ENCODE assay signal across 12 cellular contexts in genomic region chr12:110677982-110678381, GRCh38. TPM values are rescaled to one million over a fixed set of nuclear protein-coding genes. Genes with fewer than 3 reads are reported as not detected.
DNase-seq lines count a peak whose midpoint lies in the region; ATAC-seq, FAIRE-seq and TF ChIP-seq lines count a peak whose summit lies in the region.
"Had no signal": no experiment of that assay in that cellular context is flagged by ENCODE, and none has a peak within 500 bp of the region (broad histone marks: within the 10 kb centered on the region; RNA-seq: fewer than 3 reads in every experiment).

No MANE protein-coding gene starts in this region.

- CTCF ChIA-PET in activated CD8-positive, alpha-beta T cell treated with anti-CD3 and anti-CD28 coated beads, Interleukin-2, amount 10 ng/mL, durations not matched to agents 7 days and 5 days (lab: Charles Lee), result interaction anchor here (1.1 to 2.3 kb wide), 4 partner anchors 20 to 76 kb away, joined by 3 to 8 read pairs (median 4); partner anchors contain the start of gene TCTN1
- CTCF ChIA-PET in activated CD4-positive, alpha-beta memory T cell treated with anti-CD3 and anti-CD28 coated beads, Interleukin-2, amount 10 ng/mL, durations not matched to agents 7 days and 5 days (lab: Charles Lee), result interaction anchor here (1.2 to 1.8 kb wide), 2 partner anchors 13 to 20 kb away, joined by 3 to 4 read pairs; no protein-coding TSS in a partner anchor

- ATAC-seq in GM21825 (IDR thresholded peaks at IDR 0.05; ENCODE audit: unreplicated experiment) (peak; percentile 6), HG03280 (IDR thresholded peaks at IDR 0.05; ENCODE audit: unreplicated experiment) (no peak)
- ATAC-seq in activated CD8-positive, alpha-beta T cell treated with anti-CD3 and anti-CD28 coated beads, Interleukin-2, amount 10 ng/mL, durations not matched to agents 7 days and 5 days, result peak; percentile 12

- peak overlapping the region; percentile 42 for H3K4me3 Mint-ChIP-seq in activated CD8-positive, alpha-beta T cell treated with anti-CD3 and anti-CD28 coated beads, Interleukin-2, amount 10 ng/mL, durations not matched to agents 7 days and 5 days
- no peak overlapping the region for H3K4me3 Mint-ChIP-seq in progenitor cell of endocrine pancreas (ENCODE audit: low read depth)
- no peak overlapping the region for H3K4me3 Mint-ChIP-seq in activated CD4-positive, alpha-beta memory T cell treated with anti-CD3 and anti-CD28 coated beads, Interleukin-2, amount 10 ng/mL, durations not matched to agents 7 days and 5 days

- peak overlapping the region; percentile 88 for H3K27ac Mint-ChIP-seq in activated CD8-positive, alpha-beta T cell treated with anti-CD3 and anti-CD28 coated beads, Interleukin-2, amount 10 ng/mL, durations not matched to agents 7 days and 5 days
- peak overlapping the region; percentile 73 for H3K27ac Mint-ChIP-seq in progenitor cell of endocrine pancreas
- no peak overlapping the region for H3K27ac Mint-ChIP-seq in activated CD4-positive, alpha-beta memory T cell treated with anti-CD3 and anti-CD28 coated beads, Interleukin-2, amount 10 ng/mL, durations not matched to agents 7 days and 5 days

- H3K9me3 Mint-ChIP-seq in activated CD8-positive, alpha-beta T cell treated with anti-CD3 and anti-CD28 coated beads, Interleukin-2, amount 10 ng/mL, durations not matched to agents 7 days and 5 days (ENCODE audit: insufficient read depth), result peaks cover 9% of the 10 kb centered on the region
- peaks cover 3% of the 10 kb centered on the region for H3K9me3 Mint-ChIP-seq in progenitor cell of endocrine pancreas (ENCODE audit: low read depth)
- peaks cover 3% of the 10 kb centered on the region for H3K9me3 Mint-ChIP-seq in activated CD4-positive, alpha-beta memory T cell treated with anti-CD3 and anti-CD28 coated beads, Interleukin-2, amount 10 ng/mL, durations not matched to agents 7 days and 5 days

- TF ChIP-seq CTCF in progenitor cell of endocrine pancreas (IDR thresholded peaks at IDR 0.05; ENCODE audit: unreplicated experiment), result no peak

- no peak for TF ChIP-seq POLR2A in GM12892 (IDR thresholded peaks at IDR 0.05; ENCODE audit: low read depth, low read length)

- peaks cover 56% of the 10 kb centered on the region for H3K36me3 Mint-ChIP-seq in activated CD8-positive, alpha-beta T cell treated with anti-CD3 and anti-CD28 coated beads, Interleukin-2, amount 10 ng/mL, durations not matched to agents 7 days and 5 days (ENCODE audit: low read depth)
- H3K36me3 Mint-ChIP-seq in progenitor cell of endocrine pancreas (ENCODE audit: insufficient read depth), result peaks cover 1% of the 10 kb centered on the region
- H3K36me3 Mint-ChIP-seq in activated CD4-positive, alpha-beta memory T cell treated with anti-CD3 and anti-CD28 coated beads, Interleukin-2, amount 10 ng/mL, durations not matched to agents 7 days and 5 days (ENCODE audit: low read depth), result peaks cover 22% of the 10 kb centered on the region

- POLR2A ChIA-PET in activated CD8-positive, alpha-beta T cell treated with anti-CD3 and anti-CD28 coated beads, Interleukin-2, amount 10 ng/mL, durations not matched to agents 7 days and 5 days (lab: Charles Lee), result interaction anchor here (0.8 kb wide), 1 partner anchor 13 kb away, joined by 3 read pairs; no protein-coding TSS in a partner anchor
- POLR2A ChIA-PET in activated CD4-positive, alpha-beta memory T cell treated with anti-CD3 and anti-CD28 coated beads, Interleukin-2, amount 10 ng/mL, durations not matched to agents 7 days and 5 days (lab: Charles Lee), result interaction anchor here (1.3 kb wide), 1 partner anchor 12 kb away, joined by 5 read pairs; no protein-coding TSS in a partner anchor

- DNase-seq in GM12892 (ENCODE audit: insufficient read length) (no peak), progenitor cell of endocrine pancreas (ENCODE audit: low spot score, unreplicated experiment) (no peak), AG08395 (ENCODE audit: low spot score) (no peak)
- DNase-seq in activated CD8-positive, alpha-beta T cell treated with anti-CD3 and anti-CD28 coated beads, Interleukin-2, amount 10 ng/mL, durations not matched to agents 7 days and 5 days, result no peak
- DNase-seq in activated CD4-positive, alpha-beta memory T cell treated with anti-CD3 and anti-CD28 coated beads, Interleukin-2, amount 10 ng/mL, durations not matched to agents 7 days and 5 days, result no peak
- DNase-seq: activated T-cell treated with anti-CD3 and anti-CD28 coated beads, Interleukin-2, amount 50 U/mL, for 72 hours; brain microvascular endothelial cell; NCI-H1105; NCI-H510A; stimulated activated CD4-positive, alpha-beta T cell treated with anti-CD3 and anti-CD28 coated beads, Interleukin-2, amount 100 ng/mL, for 48 hours had no signal

- H3K27me3 Mint-ChIP-seq in activated CD8-positive, alpha-beta T cell treated with anti-CD3 and anti-CD28 coated beads, Interleukin-2, amount 10 ng/mL, durations not matched to agents 7 days and 5 days (ENCODE audit: low read depth), result no peaks in the 10 kb centered on the region
- H3K27me3 Mint-ChIP-seq in progenitor cell of endocrine pancreas, result no peaks in the 10 kb centered on the region
- no peaks in the 10 kb centered on the region for H3K27me3 Mint-ChIP-seq in activated CD4-positive, alpha-beta memory T cell treated with anti-CD3 and anti-CD28 coated beads, Interleukin-2, amount 10 ng/mL, durations not matched to agents 7 days and 5 days

- peaks cover 59% of the 10 kb centered on the region for H3K4me1 Mint-ChIP-seq in activated CD8-positive, alpha-beta T cell treated with anti-CD3 and anti-CD28 coated beads, Interleukin-2, amount 10 ng/mL, durations not matched to agents 7 days and 5 days (ENCODE audit: low read depth)
- H3K4me1 Mint-ChIP-seq in progenitor cell of endocrine pancreas (ENCODE audit: low read depth), result no peaks in the 10 kb centered on the region
- peaks cover 34% of the 10 kb centered on the region for H3K4me1 Mint-ChIP-seq in activated CD4-positive, alpha-beta memory T cell treated with anti-CD3 and anti-CD28 coated beads, Interleukin-2, amount 10 ng/mL, durations not matched to agents 7 days and 5 days

- peak; percentile 76 for FAIRE-seq in GM12892 (lab: Jason Lieb, UNC)

RNA-seq across cellular contexts. Expression of gene HVCN1, which starts 10.9 kb away (rescaled TPM):
- polyA plus RNA-seq in GM12892 (2012; ENCODE audit: missing spikeins), result 108 TPM
- 10 to 100 TPM; 28.6 to 30.8 TPM for total RNA-seq in activated CD8-positive, alpha-beta T cell treated with anti-CD3 and anti-CD28 coated beads, Interleukin-2, amount 10 ng/mL, durations not matched to agents 7 days and 5 days
- total RNA-seq in progenitor cell of endocrine pancreas, result 4.2 and 5.0 TPM in 2 replicates
- 10 to 100 TPM; 11.6 to 12.9 TPM for total RNA-seq in activated CD4-positive, alpha-beta memory T cell treated with anti-CD3 and anti-CD28 coated beads, Interleukin-2, amount 10 ng/mL, durations not matched to agents 7 days and 5 days
